In the genomic region with DNA sequence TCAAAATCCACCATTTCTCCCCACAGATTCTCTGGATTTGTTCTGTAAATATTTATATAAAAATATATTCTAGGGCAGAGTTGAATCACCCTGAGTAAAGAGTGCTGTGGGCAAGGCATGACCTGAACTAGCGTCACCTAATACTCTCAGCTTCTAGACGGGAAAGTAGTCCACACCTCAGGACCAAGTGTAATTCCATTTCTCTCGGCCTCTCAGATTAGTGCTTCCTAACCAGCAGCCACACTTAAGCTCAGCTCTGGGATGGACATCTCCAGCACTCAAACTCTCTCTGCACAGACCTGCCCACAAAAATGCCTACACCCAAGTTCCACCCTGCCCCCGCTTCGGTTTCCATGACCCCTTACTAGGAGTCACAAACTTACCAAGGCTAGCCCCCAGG, we compare ENCODE assay signal across 1 cellular context.
TF ChIP-seq lines count a peak whose summit lies in the region.

No MANE protein-coding gene starts in this region.

TF ChIP-seq in K562, 482 proteins besides CTCF, POLR2A, EP300 and RAD21:
- no peak for TF ChIP-seq ETV5 (CRISPR knock-in tag; IDR thresholded peaks at IDR 0.05; ENCODE audit: low read depth)
- TF ChIP-seq POLR2AphosphoS5 (IDR thresholded peaks at IDR 0.05; ENCODE audit: control insufficient read depth, insufficient read depth, low read depth, low read length) = peak; percentile 65
- peak; percentile 59 for TF ChIP-seq GTF2B (IDR thresholded peaks at IDR 0.05; ENCODE audit: extremely low read depth, insufficient read length)
- TF ChIP-seq TBP (optimal IDR thresholded peaks at IDR 0.05; ENCODE audit: low read depth, low read length) = peak; percentile 81
- TF ChIP-seq NFE2L1 (tag; IDR thresholded peaks at IDR 0.05; ENCODE audit: borderline replicate concordance, low read depth) = no peak
